ENCODE assay signal across 1 cellular context in genomic region chr7:29483219-29484104, GRCh38.
A peak's percentile ranks its signal among the peaks of the same experiment; 100 is the strongest.
TF ChIP-seq lines count a peak whose summit lies in the region.

No MANE protein-coding gene starts in this region.

TF ChIP-seq in HepG2, 621 proteins besides CTCF, POLR2A, EP300 and RAD21 (continued from another document and continues in another):
- TF ChIP-seq THRA (CRISPR knock-in tag; IDR thresholded peaks at IDR 0.05; ENCODE audit: borderline replicate concordance) (0 out of 2 replicates have a peak, but pooled peaks have one; percentile 39), ZNF557 (CRISPR knock-in tag; IDR thresholded peaks at IDR 0.05) (no peak), ZNF790 (CRISPR knock-in tag; IDR thresholded peaks at IDR 0.05; ENCODE audit: borderline replicate concordance) (no peak), ZNF644 (CRISPR knock-in tag; IDR thresholded peaks at IDR 0.05; ENCODE audit: low read depth) (peak; percentile 92), KAT7 (CRISPR knock-in tag; IDR thresholded peaks at IDR 0.05; ENCODE audit: borderline replicate concordance) (peak; percentile 61; the same call in 1 of the 2 replicates), HMG20B (CRISPR knock-in tag; conservative IDR thresholded peaks at IDR 0.05) (peak; percentile 76), ARID5B (CRISPR knock-in tag; IDR thresholded peaks at IDR 0.05) (peak; percentile 98), IRF1 (CRISPR knock-in tag; IDR thresholded peaks at IDR 0.05; ENCODE audit: low read depth) (no peak), MED8 (CRISPR knock-in tag; IDR thresholded peaks at IDR 0.05; ENCODE audit: insufficient replicate concordance) (peak; percentile 35), ZFYVE20 (CRISPR knock-in tag; IDR thresholded peaks at IDR 0.05; ENCODE audit: borderline replicate concordance, low read depth) (no peak), ATF7 (IDR thresholded peaks at IDR 0.05) (0 out of 2 replicates have a peak, but pooled peaks have one; percentile 31), ATF7 (CRISPR knock-in tag; IDR thresholded peaks at IDR 0.05) (no peak), AFF4 (CRISPR knock-in tag; IDR thresholded peaks at IDR 0.05) (no peak), SKI (IDR thresholded peaks at IDR 0.05; ENCODE audit: partially characterized antibody) (peak; percentile 68), ZNF709 (CRISPR knock-in tag; IDR thresholded peaks at IDR 0.05) (no peak), PHF8 (CRISPR knock-in tag; IDR thresholded peaks at IDR 0.05) (0 out of 2 replicates have a peak, but pooled peaks have one; percentile 16), TBX2 (CRISPR knock-in tag; IDR thresholded peaks at IDR 0.05; ENCODE audit: borderline replicate concordance) (peak; percentile 91), STAT5B (CRISPR knock-in tag; IDR thresholded peaks at IDR 0.05) (no peak), MEF2D (CRISPR knock-in tag; IDR thresholded peaks at IDR 0.05) (no peak), ZNF574 (CRISPR knock-in tag; IDR thresholded peaks at IDR 0.05) (peak; percentile 34; the same call in 1 of the 2 replicates), SP5 (CRISPR knock-in tag; IDR thresholded peaks at IDR 0.05; ENCODE audit: borderline replicate concordance, low read depth) (peak; percentile 30; the same call in 1 of the 2 replicates), PRDM10 (CRISPR knock-in tag; IDR thresholded peaks at IDR 0.05; ENCODE audit: low read depth) (0 out of 2 replicates have a peak, but pooled peaks have one; percentile 34), POGZ (CRISPR knock-in tag; IDR thresholded peaks at IDR 0.05) (peak; percentile 50; the same call in 1 of the 2 replicates), ZFP1 (CRISPR knock-in tag; IDR thresholded peaks at IDR 0.05) (peak; percentile 75), MIXL1 (CRISPR knock-in tag; IDR thresholded peaks at IDR 0.05) (peak; percentile 78), CEBPZ (IDR thresholded peaks at IDR 0.05; ENCODE audit: low read length) (no peak), E2F2 (CRISPR knock-in tag; IDR thresholded peaks at IDR 0.05; ENCODE audit: borderline replicate concordance) (no peak), XBP1 (CRISPR knock-in tag; IDR thresholded peaks at IDR 0.05) (no peak), REPIN1 (CRISPR knock-in tag; IDR thresholded peaks at IDR 0.05; ENCODE audit: borderline replicate concordance, low read depth) (peak; percentile 82), ZFY (CRISPR knock-in tag; IDR thresholded peaks at IDR 0.05) (no peak; the same call in 1 of the 2 replicates), HOMEZ (CRISPR knock-in tag; IDR thresholded peaks at IDR 0.05; ENCODE audit: low read depth) (peak; percentile 59), DMAP1 (CRISPR knock-in tag; IDR thresholded peaks at IDR 0.05) (peak; percentile 58; the same call in 1 of the 2 replicates)
